13 cellular contexts compared by ENCODE assay signal in genomic region chr3:177753498-177754155, GRCh38.
DNase-seq lines count a peak whose midpoint lies in the region; ATAC-seq, FAIRE-seq and TF ChIP-seq lines count a peak whose summit lies in the region.
"Had no signal": no experiment of that assay in that cellular context is flagged by ENCODE, and none has a peak within 500 bp of the region (broad histone marks: within the 10 kb centered on the region; RNA-seq: fewer than 3 reads in every experiment).

No MANE protein-coding gene starts in this region.

- CTCF ChIA-PET in CD8-positive, alpha-beta memory T cell (lab: Charles Lee) = interaction anchor here (1.0 kb wide), 1 partner anchor 12 kb away, joined by 4 read pairs; no protein-coding TSS in a partner anchor

- H3K27me3 ChIP-seq in bronchial epithelial cell (ENCODE audit: control insufficient read depth, insufficient read depth, low read length) (no peaks in the 10 kb centered on the region), right lobe of liver (no peaks in the 10 kb centered on the region)
- H3K27me3 ChIP-seq in CD8-positive, alpha-beta memory T cell (ENCODE audit: insufficient read depth, low read length, poor library complexity, severe bottlenecking) = no peaks in the 10 kb centered on the region

- TF ChIP-seq CTCF in bronchial epithelial cell (IDR thresholded peaks at IDR 0.05; ENCODE audit: insufficient read depth, low read length, severe bottlenecking) (no peak), right lobe of liver (IDR thresholded peaks at IDR 0.05) (no peak)

- TF ChIP-seq EP300 in Ishikawa (IDR thresholded peaks at IDR 0.05; ENCODE audit: borderline replicate concordance) = 0 out of 2 replicates have a peak, but pooled peaks have one; percentile 12

- no peak overlapping the region for H3K27ac ChIP-seq in right lobe of liver
- no peak overlapping the region for H3K27ac ChIP-seq in CD8-positive, alpha-beta memory T cell (ENCODE audit: low read depth, low read length)

- 41% methylated on average over 1 of the region's 2 CpGs for WGBS in right lobe of liver (ENCODE audit: insufficient coverage, low coverage, low lambda C conversion rate, missing lambda C conversion rate)

- H3K36me3 ChIP-seq in bronchial epithelial cell (ENCODE audit: control insufficient read depth, insufficient read depth, low read length) = no peaks in the 10 kb centered on the region
- H3K36me3 ChIP-seq in right lobe of liver = no peaks in the 10 kb centered on the region
- H3K36me3 ChIP-seq in CD8-positive, alpha-beta memory T cell (ENCODE audit: insufficient read depth, low read length) = no peaks in the 10 kb centered on the region

- H3K4me1 ChIP-seq in right lobe of liver = no peaks in the 10 kb centered on the region
- no peaks in the 10 kb centered on the region for H3K4me1 ChIP-seq in CD8-positive, alpha-beta memory T cell (ENCODE audit: insufficient read depth, low read length)

- no peak overlapping the region for H3K4me3 Mint-ChIP-seq in stimulated activated effector memory CD8-positive, alpha-beta T cell treated with anti-CD3 and anti-CD28 coated beads, Interleukin-12 subunit alpha, Interleukin-12 subunit beta, amount 100 ng/mL, for 72 hours
- no peak overlapping the region for H3K4me3 Mint-ChIP-seq in CD8-positive, alpha-beta memory T cell
- H3K4me3 Mint-ChIP-seq: activated CD4-positive, alpha-beta T cell treated with anti-CD3 and anti-CD28 coated beads, Interleukin-2, amount 10 ng/mL, durations not matched to agents 24 days and 14 days; activated naive CD8-positive, alpha-beta T cell treated with anti-CD3 and anti-CD28 coated beads, Interleukin-2, amount 10 ng/mL, durations not matched to agents 7 days and 5 days had no signal

- peaks cover 6% of the 10 kb centered on the region for H3K4me1 Mint-ChIP-seq in stimulated activated effector memory CD8-positive, alpha-beta T cell treated with anti-CD3 and anti-CD28 coated beads, Interleukin-12 subunit alpha, Interleukin-12 subunit beta, amount 100 ng/mL, for 72 hours
- H3K4me1 Mint-ChIP-seq in CD8-positive, alpha-beta memory T cell = peaks cover 0 to 3% (median 0%) of the 10 kb centered on the region in 3 donors

- FAIRE-seq in bronchial epithelial cell (lab: Jason Lieb, UNC) = no peak

- no peaks in the 10 kb centered on the region for H3K36me3 Mint-ChIP-seq in stimulated activated effector memory CD8-positive, alpha-beta T cell treated with anti-CD3 and anti-CD28 coated beads, Interleukin-12 subunit alpha, Interleukin-12 subunit beta, amount 100 ng/mL, for 72 hours
- H3K36me3 Mint-ChIP-seq in CD8-positive, alpha-beta memory T cell = peaks cover 0 to 4% (median 0%) of the 10 kb centered on the region in 3 donors

- no peak for TF ChIP-seq POLR2A in right lobe of liver (IDR thresholded peaks at IDR 0.05)

- peaks cover 0 to 1% of the 10 kb centered on the region in 2 donors for H3K27me3 Mint-ChIP-seq in CD8-positive, alpha-beta memory T cell
- H3K27me3 Mint-ChIP-seq: activated CD4-positive, alpha-beta T cell treated with anti-CD3 and anti-CD28 coated beads, Interleukin-2, amount 10 ng/mL, durations not matched to agents 24 days and 14 days had no signal

- H3K27ac Mint-ChIP-seq in stimulated activated effector memory CD8-positive, alpha-beta T cell treated with anti-CD3 and anti-CD28 coated beads, Interleukin-12 subunit alpha, Interleukin-12 subunit beta, amount 100 ng/mL, for 72 hours = peak overlapping the region; percentile 60
- H3K27ac Mint-ChIP-seq in CD8-positive, alpha-beta memory T cell = peak overlapping the region in 1 of 8 donors; percentile 6
- H3K27ac Mint-ChIP-seq: activated CD4-positive, alpha-beta T cell treated with anti-CD3 and anti-CD28 coated beads, Interleukin-2, amount 10 ng/mL, durations not matched to agents 24 days and 14 days; activated naive CD8-positive, alpha-beta T cell treated with anti-CD3 and anti-CD28 coated beads, Interleukin-2, amount 10 ng/mL, durations not matched to agents 7 days and 5 days had no signal

- H3K9me3 ChIP-seq in right lobe of liver = no peaks in the 10 kb centered on the region
- no peaks in the 10 kb centered on the region for H3K9me3 ChIP-seq in CD8-positive, alpha-beta memory T cell (ENCODE audit: low read length)

- POLR2A ChIA-PET in CD8-positive, alpha-beta memory T cell (lab: Charles Lee) = no interaction called here

- peak; percentile 50 for DNase-seq in bronchial epithelial cell (ENCODE audit: low read depth)
- peak; percentile 27 to 56 (median 53) for DNase-seq in right lobe of liver
- DNase-seq in stimulated activated effector memory CD8-positive, alpha-beta T cell treated with anti-CD3 and anti-CD28 coated beads, Interleukin-12 subunit alpha, Interleukin-12 subunit beta, amount 100 ng/mL, for 72 hours (ENCODE audit: low spot score in 2 of 2) = no peak
- DNase-seq in stimulated activated CD4-positive, alpha-beta T cell treated with anti-CD3 and anti-CD28 coated beads, Interleukin-4, amount 100 ng/mL, for 1 hour = no peak
- no peak for DNase-seq in CD8-positive, alpha-beta memory T cell
- DNase-seq: activated CD4-positive, alpha-beta T cell treated with anti-CD3 and anti-CD28 coated beads, Interleukin-2, amount 10 ng/mL, durations not matched to agents 24 days and 14 days; activated naive CD8-positive, alpha-beta T cell treated with anti-CD3 and anti-CD28 coated beads, Interleukin-2, amount 10 ng/mL, durations not matched to agents 7 days and 5 days; Calu3; effector CD8-positive, alpha-beta T cell; NCI-H69 had no signal

- TF ChIP-seq RAD21 in Ishikawa (IDR thresholded peaks at IDR 0.05; ENCODE audit: low read depth) = no peak

- H3K4me3 ChIP-seq in bronchial epithelial cell (ENCODE audit: low read depth, low read length) (no peak overlapping the region), right lobe of liver (no peak overlapping the region)
- no peak overlapping the region for H3K4me3 ChIP-seq in CD8-positive, alpha-beta memory T cell (ENCODE audit: low read length)

- no peaks in the 10 kb centered on the region for H3K9me3 Mint-ChIP-seq in stimulated activated effector memory CD8-positive, alpha-beta T cell treated with anti-CD3 and anti-CD28 coated beads, Interleukin-12 subunit alpha, Interleukin-12 subunit beta, amount 100 ng/mL, for 72 hours
- no peaks in the 10 kb centered on the region for H3K9me3 Mint-ChIP-seq in CD8-positive, alpha-beta memory T cell
- H3K9me3 Mint-ChIP-seq: activated CD4-positive, alpha-beta T cell treated with anti-CD3 and anti-CD28 coated beads, Interleukin-2, amount 10 ng/mL, durations not matched to agents 24 days and 14 days had no signal

- ATAC-seq in right lobe of liver (peak; percentile 64 to 83 (median 76)), GM19397 (IDR thresholded peaks at IDR 0.05; ENCODE audit: unreplicated experiment) (no peak), GM21526 (IDR thresholded peaks at IDR 0.05; ENCODE audit: low FRiP score, unreplicated experiment) (no peak)
- no peak for ATAC-seq in stimulated activated effector memory CD8-positive, alpha-beta T cell treated with anti-CD3 and anti-CD28 coated beads, Interleukin-12 subunit alpha, Interleukin-12 subunit beta, amount 100 ng/mL, for 72 hours

- intact Hi-C loops in right lobe of liver (cut with DNase I) = no loop called here

TF ChIP-seq in Ishikawa, 13 proteins besides CTCF, POLR2A, EP300 and RAD21:
- no peak for TF ChIP-seq FOXM1 (IDR thresholded peaks at IDR 0.05; ENCODE audit: borderline replicate concordance, low read depth)
- no peak for TF ChIP-seq REST (IDR thresholded peaks at IDR 0.05; ENCODE audit: low read depth)
- no peak for TF ChIP-seq NFIC (IDR thresholded peaks at IDR 0.05)
- TF ChIP-seq CEBPB (IDR thresholded peaks at IDR 0.05) = no peak
- TF ChIP-seq TEAD4 (IDR thresholded peaks at IDR 0.05) = no peak
- no peak for TF ChIP-seq YY1 (IDR thresholded peaks at IDR 0.05; ENCODE audit: low read depth)
- TF ChIP-seq USF1 (IDR thresholded peaks at IDR 0.05) = no peak
- TF ChIP-seq ZBTB7A (IDR thresholded peaks at IDR 0.05; ENCODE audit: low read depth) = no peak
- TF ChIP-seq TCF12 (IDR thresholded peaks at IDR 0.05; ENCODE audit: low read depth) = no peak

Comparison
In these comparisons a context has a peak if more than half of its experiments do, and no peak if none do; other contexts are left out.
1. DNase-seq: peak in bronchial epithelial cell (single experiment) and right lobe of liver (3 of 3); none in stimulated activated effector memory CD8-positive, alpha-beta T cell treated with anti-CD3 and anti-CD28 coated beads, Interleukin-12 subunit alpha, Interleukin-12 subunit beta, amount 100 ng/mL, for 72 hours (0 of 2), stimulated activated CD4-positive, alpha-beta T cell treated with anti-CD3 and anti-CD28 coated beads, Interleukin-4, amount 100 ng/mL, for 1 hour (single experiment) and CD8-positive, alpha-beta memory T cell (0 of 5).
2. ATAC-seq: peak in right lobe of liver (4 of 4); none in stimulated activated effector memory CD8-positive, alpha-beta T cell treated with anti-CD3 and anti-CD28 coated beads, Interleukin-12 subunit alpha, Interleukin-12 subunit beta, amount 100 ng/mL, for 72 hours (single experiment), GM19397 (single experiment) and GM21526 (single experiment).